ENCODE assay signal across 21 cellular contexts in the genomic region with DNA sequence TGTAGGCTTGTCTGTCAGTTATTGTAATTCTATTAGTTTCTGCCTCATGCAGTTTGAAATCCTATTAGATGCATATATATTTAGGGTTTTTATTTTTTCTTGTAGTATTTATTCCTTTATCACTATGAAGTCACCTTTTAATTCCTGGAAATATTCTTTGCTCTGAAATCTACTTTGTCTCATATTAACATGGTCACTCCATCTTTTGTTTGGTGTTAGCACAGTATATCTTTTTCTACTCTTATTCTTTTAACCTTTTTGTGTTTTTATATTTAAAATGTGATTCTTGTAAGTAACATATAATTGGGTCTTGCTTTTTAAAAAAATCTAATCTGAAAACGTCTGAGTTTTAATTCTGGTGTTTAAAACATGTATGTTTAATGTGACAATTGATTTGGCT.
"Had no signal": no experiment of that assay in that cellular context is flagged by ENCODE, and none has a peak within 500 bp of the region (broad histone marks: within the 10 kb centered on the region; RNA-seq: fewer than 3 reads in every experiment).

No MANE protein-coding gene starts in this region.

- H3K4me1 Mint-ChIP-seq: activated CD8-positive, alpha-beta memory T cell treated with anti-CD3 and anti-CD28 coated beads, Interleukin-2, amount 10 ng/mL, durations not matched to agents 7 days and 5 days had no signal

- H3K27ac ChIP-seq: adrenal gland, PC-9, VCaP had no signal

- H3K27me3 Mint-ChIP-seq: activated CD8-positive, alpha-beta memory T cell treated with anti-CD3 and anti-CD28 coated beads, Interleukin-2, amount 10 ng/mL, durations not matched to agents 7 days and 5 days; activated T-cell treated with anti-CD3 and anti-CD28 coated beads, Interleukin-2, amount 50 U/mL, for 24 hours; activated T-helper 17 cell treated with anti-CD3 and anti-CD28 coated beads, Interleukin-2, amount 50 U/mL, for 72 hours had no signal

- H3K4me3 ChIP-seq: adrenal gland, PC-9 had no signal

- H3K9me3 ChIP-seq: adrenal gland had no signal

- H3K4me2 ChIP-seq: PC-9 had no signal

- H3K36me3 ChIP-seq: adrenal gland had no signal

- H3K4me3 Mint-ChIP-seq: activated CD8-positive, alpha-beta memory T cell treated with anti-CD3 and anti-CD28 coated beads, Interleukin-2, amount 10 ng/mL, durations not matched to agents 7 days and 5 days; activated T-cell treated with anti-CD3 and anti-CD28 coated beads, Interleukin-2, amount 50 U/mL, for 24 hours; activated T-helper 17 cell treated with anti-CD3 and anti-CD28 coated beads, Interleukin-2, amount 50 U/mL, for 72 hours had no signal

- H3K27me3 ChIP-seq: adrenal gland had no signal

- DNase-seq: activated CD4-positive, alpha-beta T cell treated with anti-CD3 and anti-CD28 coated beads for 4 hours; activated CD4-positive, CD25-positive, alpha-beta regulatory T cell; activated CD8-positive, alpha-beta memory T cell treated with anti-CD3 and anti-CD28 coated beads, Interleukin-2, amount 10 ng/mL, durations not matched to agents 7 days and 5 days; activated gamma-delta T cell; activated naive CD4-positive, alpha-beta T cell treated with anti-CD3 and anti-CD28 coated beads, Interleukin-2, amount 50 U/mL, for 16 hours; activated T-cell treated with anti-CD3 and anti-CD28 coated beads, Interleukin-2, amount 50 U/mL, for 24 hours; adrenal gland; anterior cingulate cortex; Kasumi-1; KBM-7; NCI-H1105 treated with DMSO at 0.1 percent for 48 hours; NCI-H1436 treated with DMSO at 0.1 percent for 48 hours; NCI-H187; NCI-H2081; NCI-H446; NCI-H524; PC-9; SHP77 treated with DMSO at 0.1 percent for 48 hours; T-helper 2 cell had no signal

- ATAC-seq: activated CD8-positive, alpha-beta memory T cell treated with anti-CD3 and anti-CD28 coated beads, Interleukin-2, amount 10 ng/mL, durations not matched to agents 7 days and 5 days; activated T-helper 17 cell treated with anti-CD3 and anti-CD28 coated beads, Interleukin-2, amount 50 U/mL, for 72 hours had no signal

- H3K9me3 Mint-ChIP-seq: activated T-helper 17 cell treated with anti-CD3 and anti-CD28 coated beads, Interleukin-2, amount 50 U/mL, for 72 hours had no signal

- H3K4me1 ChIP-seq: adrenal gland had no signal

- H2AFZ ChIP-seq: PC-9 had no signal

- H3K27ac Mint-ChIP-seq: activated CD8-positive, alpha-beta memory T cell treated with anti-CD3 and anti-CD28 coated beads, Interleukin-2, amount 10 ng/mL, durations not matched to agents 7 days and 5 days; activated T-helper 17 cell treated with anti-CD3 and anti-CD28 coated beads, Interleukin-2, amount 50 U/mL, for 72 hours had no signal
